21 cellular contexts compared by ENCODE assay signal in the genomic region with DNA sequence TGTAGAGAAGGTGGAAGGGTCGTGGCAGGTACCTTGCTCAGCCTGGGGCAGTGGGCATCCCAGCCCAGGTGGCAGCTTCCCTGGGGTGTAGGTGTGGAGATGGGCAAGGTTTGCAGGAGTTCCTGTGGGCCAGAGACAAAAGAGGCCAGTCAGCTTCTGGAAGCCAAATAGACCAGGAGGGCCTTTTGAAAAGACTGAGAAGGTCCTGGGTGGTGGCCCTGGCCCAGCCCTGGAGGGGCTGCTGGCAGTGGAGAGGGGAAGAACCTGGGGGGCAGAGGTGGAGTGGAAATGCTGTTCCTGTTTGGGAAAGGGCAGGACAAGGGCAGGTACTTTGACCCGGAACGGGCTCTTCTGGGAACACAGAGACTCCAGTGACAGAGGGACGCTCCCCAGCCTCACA. TPM values are rescaled to one million over a fixed set of nuclear protein-coding genes. Genes with fewer than 3 reads are reported as not detected.
DNase-seq lines count a peak whose midpoint lies in the region; ATAC-seq, FAIRE-seq and TF ChIP-seq lines count a peak whose summit lies in the region.
"Had no signal": no experiment of that assay in that cellular context is flagged by ENCODE, and none has a peak within 500 bp of the region (broad histone marks: within the 10 kb centered on the region; RNA-seq: fewer than 3 reads in every experiment).

No MANE protein-coding gene starts in this region.

- TF ChIP-seq CTCF in Peyer's patch (IDR thresholded peaks at IDR 0.05) (no peak), kidney (IDR thresholded peaks at IDR 0.05; ENCODE audit: borderline replicate concordance, extremely low read depth, insufficient read depth) (no peak), testis (IDR thresholded peaks at IDR 0.05) (no peak), colonic mucosa (IDR thresholded peaks at IDR 0.05) (no peak)

- H3K27ac ChIP-seq in Peyer's patch (no peak overlapping the region), kidney (ENCODE audit: low read depth in 2 of 2, low read length in 2 of 2) (no peak overlapping the region), testis (no peak overlapping the region), colonic mucosa (no peak overlapping the region)
- H3K27ac ChIP-seq: HL-60 had no signal

- peak; percentile 55 for DNase-seq in activated CD8-positive, alpha-beta memory T cell treated with anti-CD3 and anti-CD28 coated beads for 24 hours
- DNase-seq in activated CD8-positive, alpha-beta memory T cell treated with anti-CD3 and anti-CD28 coated beads, Interleukin-2, amount 50 U/mL, for 48 hours = no peak
- DNase-seq in Peyer's patch (peak; percentile 4 to 33 (median 26)), kidney (peak; percentile 45), testis (peak; percentile 8), colonic mucosa (no peak)
- DNase-seq: C1 segment of cervical spinal cord; DMS53; NCI-H1048; NCI-H226; NCI-H69; NK-92 treated with Interleukin-12 subunit alpha and Interleukin-12 subunit beta, amount 100 ng/mL, for 24 hours; OCI-M1; SK-N-SH had no signal

- H3K4me1 ChIP-seq in Peyer's patch (no peaks in the 10 kb centered on the region), kidney (ENCODE audit: control insufficient read depth in 1 of 2, insufficient read depth in 1 of 2, low read depth in 1 of 2, low read length in 2 of 2) (no peaks in the 10 kb centered on the region), testis (no peaks in the 10 kb centered on the region), colonic mucosa (no peaks in the 10 kb centered on the region)
- H3K4me1 ChIP-seq: Caco-2 had no signal

- no peak for ATAC-seq in GM19324 (IDR thresholded peaks at IDR 0.05; ENCODE audit: low FRiP score, unreplicated experiment)
- no peak for ATAC-seq in HG02885 (IDR thresholded peaks at IDR 0.05; ENCODE audit: poor library complexity, unreplicated experiment)
- ATAC-seq: K562 had no signal

- intact Hi-C loops in kidney (cut with DNase I) = no loop called here
- intact Hi-C loops in testis (cut with DNase I; ENCODE audit: low total_unique reads) = no loop called here
- intact Hi-C loops in colonic mucosa (cut with DNase I) = no loop called here

- no peak for TF ChIP-seq POLR2A in Peyer's patch (IDR thresholded peaks at IDR 0.05)
- TF ChIP-seq POLR2A in testis (IDR thresholded peaks at IDR 0.05) = no peak

- 88 to 91% methylated on average over 4 of the region's 4 CpGs for WGBS in testis, 2 donors

- H3K27me3 ChIP-seq in Peyer's patch (no peaks in the 10 kb centered on the region), testis (no peaks in the 10 kb centered on the region), colonic mucosa (no peaks in the 10 kb centered on the region)

- H3K9me3 ChIP-seq in Peyer's patch (no peaks in the 10 kb centered on the region), kidney (ENCODE audit: control insufficient read depth in 1 of 2, low read length in 2 of 2) (no peaks in the 10 kb centered on the region), testis (no peaks in the 10 kb centered on the region), colonic mucosa (no peaks in the 10 kb centered on the region)
- H3K9me3 ChIP-seq: Caco-2, SK-N-SH had no signal

- H3K36me3 ChIP-seq in Peyer's patch (no peaks in the 10 kb centered on the region), kidney (ENCODE audit: control insufficient read depth in 1 of 2, insufficient read depth in 2 of 2, low read length in 2 of 2) (no peaks in the 10 kb centered on the region), testis (ENCODE audit: low read depth, missing control alignments) (no peaks in the 10 kb centered on the region), colonic mucosa (no peaks in the 10 kb centered on the region)

- H3K4me3 ChIP-seq in Peyer's patch (no peak overlapping the region), kidney (ENCODE audit: low read length in 2 of 2) (no peak overlapping the region), testis (no peak overlapping the region), colonic mucosa (no peak overlapping the region)
- H3K4me3 ChIP-seq: K562 had no signal

- no peak for FAIRE-seq in kidney (lab: Jason Lieb, UNC)
- FAIRE-seq: GM18507, K562 had no signal

- H3K9ac ChIP-seq in kidney (ENCODE audit: low read length in 2 of 2) = no peak overlapping the region
- H3K9ac ChIP-seq in colonic mucosa (ENCODE audit: low read depth in 2 of 2, low read length in 2 of 2) = no peak overlapping the region
- H3K9ac ChIP-seq: SK-N-SH had no signal

RNA-seq across cellular contexts. Expression of a gene that starts 7.0 kb away (rescaled TPM):
- total RNA-seq in Peyer's patch (not detected), kidney (not detected), testis (under 1 TPM in 1 of 2 donors, not detected in 1; 0.39 TPM), colonic mucosa (under 1 TPM in 1 of 2 donors, not detected in 1; 0.25 TPM)
- polyA plus RNA-seq in kidney (ENCODE audit: insufficient read depth, low read depth, low replicate concordance) (not detected), testis (ENCODE audit: insufficient read depth, low read depth, low replicate concordance) (not detected)
- total RNA-seq: A172, Caco-2, K562 had no signal
- polyA plus RNA-seq: K562, SK-N-SH had no signal

RNA-seq across cellular contexts. Expression of a gene that starts 20.1 kb away (rescaled TPM):
- total RNA-seq in Peyer's patch = not detected
- not detected for total RNA-seq in kidney
- not detected for polyA plus RNA-seq in kidney (ENCODE audit: insufficient read depth, low read depth, low replicate concordance)
- not detected for total RNA-seq in testis
- not detected for polyA plus RNA-seq in testis (ENCODE audit: insufficient read depth, low read depth, low replicate concordance)
- under 1 TPM in 1 of 2 donors, not detected in 1; 0.67 TPM for total RNA-seq in colonic mucosa
- total RNA-seq: Caco-2 had no signal
- polyA plus RNA-seq: K562 had no signal

RNA-seq across cellular contexts. Expression of a gene that starts 42.0 kb away (rescaled TPM):
- total RNA-seq in Peyer's patch (10 to 100 TPM in 1 of 4 donors, 1 to 10 TPM in 2, not detected in 1; 1.1 to 12.4 (median 7.4) TPM), kidney (1.4 TPM), testis (10 to 100 TPM; 38.5 to 44.9 TPM), colonic mucosa (under 1 TPM; 0.25 to 0.93 TPM)
- polyA plus RNA-seq in kidney (ENCODE audit: insufficient read depth, low read depth, low replicate concordance) (2.1 TPM), testis (ENCODE audit: insufficient read depth, low read depth, low replicate concordance) (98.7 TPM)

Comparison
In these comparisons a context has a peak if more than half of its experiments do, and no peak if none do; other contexts are left out.
1. DNase-seq: peak in activated CD8-positive, alpha-beta memory T cell treated with anti-CD3 and anti-CD28 coated beads for 24 hours (single experiment), Peyer's patch (3 of 3), kidney (single experiment) and testis (single experiment); none in activated CD8-positive, alpha-beta memory T cell treated with anti-CD3 and anti-CD28 coated beads, Interleukin-2, amount 50 U/mL, for 48 hours (single experiment) and colonic mucosa (single experiment).